ENCODE assay signal across 8 cellular contexts in genomic region chr12:57479376-57480115, GRCh38. TPM values are rescaled to one million over a fixed set of nuclear protein-coding genes. Genes with fewer than 3 reads are reported as not detected.
DNase-seq lines count a peak whose midpoint lies in the region; ATAC-seq, FAIRE-seq and TF ChIP-seq lines count a peak whose summit lies in the region.

TSS of gene ARHGAP9 (minus strand) at chr12:57479866. CDS start at chr12:57479406, 460 bp downstream.

- POLR2A ChIA-PET in Caco-2 (lab: Charles Lee), result no interaction called here

- H3K27me3 ChIP-seq in Caco-2 (replicated peaks; ENCODE audit: control insufficient read depth, insufficient read depth, low read length), result no peaks in the 10 kb centered on the region

- H3K27ac Mint-ChIP-seq in activated naive CD4-positive, alpha-beta T cell treated with anti-CD3 and anti-CD28 coated beads, Interleukin-2, amount 50 U/mL, for 24 hours, result peak within 1 kb of the TSS; percentile 91
- H3K27ac Mint-ChIP-seq in natural killer cell (peak within 1 kb of the TSS; percentile 97 to 98), Caco-2 (ENCODE audit: unreplicated experiment) (no peak within 1 kb of the TSS)

- H3K36me3 ChIP-seq in Caco-2 (ENCODE audit: control insufficient read depth, insufficient read depth, low read length), result no peaks in the 10 kb centered on the region

- H3K4me1 ChIP-seq in Caco-2, result no peaks in the 10 kb centered on the region

- H3K27me3 Mint-ChIP-seq in activated naive CD4-positive, alpha-beta T cell treated with anti-CD3 and anti-CD28 coated beads, Interleukin-2, amount 50 U/mL, for 24 hours, result no peaks in the 10 kb centered on the region
- H3K27me3 Mint-ChIP-seq in natural killer cell (ENCODE audit: low read depth in 2 of 2) (no peaks in the 10 kb centered on the region), Caco-2 (ENCODE audit: insufficient read depth, unreplicated experiment) (peaks cover 17% of the 10 kb centered on the region)

- DNase-seq in GM18507 (ENCODE audit: extremely low spot score, insufficient read length, low read depth), result no peak
- DNase-seq in HT1080 (ENCODE audit: low read depth), result peak; percentile 75
- peak; percentile 69 for DNase-seq in natural killer cell
- DNase-seq in pons (ENCODE audit: low spot score), result no peak
- DNase-seq in Caco-2, result no peak
- no peak for DNase-seq in hippocampal formation (lab: John Stamatoyannopoulos, UW)

- TF ChIP-seq CTCF in natural killer cell (IDR thresholded peaks at IDR 0.05) (no peak), Caco-2 (IDR thresholded peaks at IDR 0.05; ENCODE audit: insufficient read depth in 1 of 2, low read depth in 1 of 2, low read length in 1 of 2, severe bottlenecking in 1 of 2, unreplicated experiment in 1 of 2) (no peak)

- H3K4me3 Mint-ChIP-seq in activated naive CD4-positive, alpha-beta T cell treated with anti-CD3 and anti-CD28 coated beads, Interleukin-2, amount 50 U/mL, for 24 hours, result peak within 1 kb of the TSS; percentile 95
- H3K4me3 Mint-ChIP-seq in natural killer cell, result peak within 1 kb of the TSS; percentile 85
- no peak within 1 kb of the TSS for H3K4me3 Mint-ChIP-seq in Caco-2 (ENCODE audit: unreplicated experiment)

- peaks cover 2% of the 10 kb centered on the region for H3K36me3 Mint-ChIP-seq in activated naive CD4-positive, alpha-beta T cell treated with anti-CD3 and anti-CD28 coated beads, Interleukin-2, amount 50 U/mL, for 24 hours
- H3K36me3 Mint-ChIP-seq in natural killer cell (peaks cover 4% of the 10 kb centered on the region), Caco-2 (ENCODE audit: insufficient read depth, unreplicated experiment) (no peaks in the 10 kb centered on the region)

- CTCF ChIA-PET in Caco-2 (lab: Charles Lee), result interaction anchor here (1.0 kb wide), 1 partner anchor 21 kb away, joined by 3 read pairs; no protein-coding TSS in a partner anchor

- peak; percentile 91 for FAIRE-seq in GM18507 (lab: Jason Lieb, UNC)

- H3K4me1 Mint-ChIP-seq in activated naive CD4-positive, alpha-beta T cell treated with anti-CD3 and anti-CD28 coated beads, Interleukin-2, amount 50 U/mL, for 24 hours, result peaks cover 72% of the 10 kb centered on the region
- H3K4me1 Mint-ChIP-seq in natural killer cell, result peaks cover 62 to 72% of the 10 kb centered on the region in 2 donors
- H3K4me1 Mint-ChIP-seq in Caco-2 (ENCODE audit: low read depth, unreplicated experiment), result peaks cover 11% of the 10 kb centered on the region

- intact Hi-C loops in natural killer cell (cut with micrococcal nuclease), result loop anchor here (1.0 to 5.0 kb wide), 4 partner anchors 8 to 263 kb away; partner anchors contain the start of gene DDIT3
- intact Hi-C loops in Caco-2 (cut with micrococcal nuclease; ENCODE audit: unreplicated experiment), result no loop called here

- H3K4me3 ChIP-seq in Caco-2 (ENCODE audit: low read depth, low read length), result no peak within 1 kb of the TSS

- no peaks in the 10 kb centered on the region for H3K9me3 ChIP-seq in Caco-2

- no peaks in the 10 kb centered on the region for H3K9me3 Mint-ChIP-seq in activated naive CD4-positive, alpha-beta T cell treated with anti-CD3 and anti-CD28 coated beads, Interleukin-2, amount 50 U/mL, for 24 hours
- H3K9me3 Mint-ChIP-seq in natural killer cell, result no peaks in the 10 kb centered on the region
- H3K9me3 Mint-ChIP-seq in Caco-2 (ENCODE audit: unreplicated experiment), result no peaks in the 10 kb centered on the region

- no TSS peak for BruUV-seq in Caco-2 (replicated peaks; lab: Mats Ljungman, UMichigan)

- ATAC-seq in natural killer cell, result peak; percentile 51 to 78 (median 69)
- no peak for ATAC-seq in GM18870 (IDR thresholded peaks at IDR 0.05; ENCODE audit: unreplicated experiment)

RNA-seq across cellular contexts. Expression of gene ARHGAP9, which starts in this region (rescaled TPM):
- total RNA-seq in HT1080 (2014; rRNA removed; shearing (Covaris generic)), result 2.2 and 3.3 TPM in 2 replicates
- polyA plus RNA-seq in HT1080 (2015; cell fraction: cytosol; rRNA removed), result 2.0 and 2.2 TPM in 2 replicates
- 5.3 and 11.0 TPM in 2 replicates for polyA plus RNA-seq in HT1080 (2015; cell fraction: nucleus; rRNA removed)
- total RNA-seq in natural killer cell, result 1,000 to 10,000 TPM in 2 of 3 donors, 100 to 1,000 TPM in 1; 558 to 1,091 (median 1,015) TPM
- total RNA-seq in Caco-2 (2022), result 0.75 and 1.8 TPM in 2 replicates

Comparison
In these comparisons a context has a peak if more than half of its experiments do, and no peak if none do; other contexts are left out.
1. RNA of gene ARHGAP9 (total RNA-seq): 558 to 1,091 TPM in natural killer cell; 2.2 to 3.3 TPM in HT1080 and 0.75 to 1.8 TPM in Caco-2; every median in the first group is over 100 times any median in the second.
2. DNase-seq: peak in HT1080 (single experiment) and natural killer cell (single experiment); none in GM18507 (single experiment), pons (single experiment), Caco-2 (0 of 2) and hippocampal formation (0 of 2).